Comparison of ENCODE assay signal across 8 cellular contexts in the genomic region with DNA sequence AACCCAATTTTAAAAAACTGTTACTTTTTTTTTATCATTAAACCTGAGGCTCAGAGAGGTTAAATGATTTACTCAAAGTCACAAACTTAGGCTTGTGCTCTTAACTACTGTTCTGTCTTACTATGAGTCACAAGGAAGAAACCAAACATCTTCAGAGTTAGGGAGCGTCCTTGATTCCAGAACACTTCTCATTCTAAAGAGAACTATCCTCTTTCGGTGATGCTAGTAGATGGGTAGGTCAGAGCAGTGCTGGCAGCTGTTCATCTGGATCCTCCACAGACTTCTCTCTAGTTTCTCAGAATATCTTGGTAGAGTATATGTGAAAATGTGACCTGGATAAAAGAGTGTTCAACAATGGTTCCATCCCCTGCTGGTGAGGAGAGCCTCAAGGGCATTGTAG. TPM values are rescaled to one million over a fixed set of nuclear protein-coding genes. Genes with fewer than 3 reads are reported as not detected.
DNase-seq lines count a peak whose midpoint lies in the region; ATAC-seq and TF ChIP-seq lines count a peak whose summit lies in the region.

No MANE protein-coding gene starts in this region.

- peaks cover 23% of the 10 kb centered on the region for H3K4me1 ChIP-seq in colonic mucosa
- H3K4me1 ChIP-seq in parathyroid adenoma, result peaks cover 33% of the 10 kb centered on the region

- peak; percentile 26 for ATAC-seq in HG03565 (IDR thresholded peaks at IDR 0.05; ENCODE audit: unreplicated experiment)

- H3K36me3 ChIP-seq in colonic mucosa (no peaks in the 10 kb centered on the region), parathyroid adenoma (ENCODE audit: control insufficient read depth, insufficient read depth, low read length) (no peaks in the 10 kb centered on the region), WERI-Rb-1 (no peaks in the 10 kb centered on the region)

- H3K79me2 ChIP-seq in parathyroid adenoma, result peaks cover 34% of the 10 kb centered on the region

- H3K9me3 Mint-ChIP-seq in activated CD4-positive, alpha-beta T cell treated with anti-CD3 and anti-CD28 coated beads, Interleukin-2, amount 10 ng/mL, durations not matched to agents 24 days and 14 days, result no peaks in the 10 kb centered on the region

- peak; percentile 70 for DNase-seq in activated CD4-positive, alpha-beta T cell treated with anti-CD3 and anti-CD28 coated beads, Interleukin-2, amount 10 ng/mL, durations not matched to agents 24 days and 14 days
- no peak for DNase-seq in activated CD4-positive, alpha-beta T cell treated with anti-CD3 and anti-CD28 coated beads, Interleukin-2, amount 50 U/mL, for 48 hours
- DNase-seq in colonic mucosa (no peak), GM10266 (ENCODE audit: extremely low spot score) (no peak), NCI-H146 treated with DMSO at 0.1 percent for 48 hours (lab: John Stamatoyannopoulos, UW; ENCODE audit: unreplicated experiment) (no peak), WERI-Rb-1 (no peak)

- H3K4me3 ChIP-seq in colonic mucosa, result no peak overlapping the region
- H3K4me3 ChIP-seq in parathyroid adenoma (ENCODE audit: low read depth, low read length), result no peak overlapping the region
- no peak overlapping the region for H3K4me3 ChIP-seq in WERI-Rb-1 (ENCODE audit: low read depth, low read length)

- H3K4me3 Mint-ChIP-seq in activated CD4-positive, alpha-beta T cell treated with anti-CD3 and anti-CD28 coated beads, Interleukin-2, amount 10 ng/mL, durations not matched to agents 24 days and 14 days, result peak overlapping the region; percentile 96

- H3K9me3 ChIP-seq in colonic mucosa (no peaks in the 10 kb centered on the region), parathyroid adenoma (ENCODE audit: control insufficient read depth, low read length) (no peaks in the 10 kb centered on the region), WERI-Rb-1 (ENCODE audit: severe bottlenecking) (no peaks in the 10 kb centered on the region)

- intact Hi-C loops in activated CD4-positive, alpha-beta T cell treated with anti-CD3 and anti-CD28 coated beads, Interleukin-2, amount 10 ng/mL, durations not matched to agents 24 days and 14 days (cut with micrococcal nuclease), result no loop called here
- intact Hi-C loops in colonic mucosa (cut with DNase I), result no loop called here

- TF ChIP-seq CTCF in colonic mucosa (IDR thresholded peaks at IDR 0.05), result no peak
- no peak for TF ChIP-seq CTCF in parathyroid adenoma (IDR thresholded peaks at IDR 0.05)
- no peak for TF ChIP-seq CTCF in GM10266 (IDR thresholded peaks at IDR 0.05; ENCODE audit: control insufficient read depth, insufficient read depth, low read depth, missing control alignments)
- no peak for TF ChIP-seq CTCF in WERI-Rb-1 (IDR thresholded peaks at IDR 0.05; ENCODE audit: low read depth, low read length)

- peak overlapping the region; percentile 82 for H3K27ac Mint-ChIP-seq in activated CD4-positive, alpha-beta T cell treated with anti-CD3 and anti-CD28 coated beads, Interleukin-2, amount 10 ng/mL, durations not matched to agents 24 days and 14 days

- no peak overlapping the region for H2AFZ ChIP-seq in parathyroid adenoma

- H3K27me3 Mint-ChIP-seq in activated CD4-positive, alpha-beta T cell treated with anti-CD3 and anti-CD28 coated beads, Interleukin-2, amount 10 ng/mL, durations not matched to agents 24 days and 14 days, result no peaks in the 10 kb centered on the region

- H3K4me2 ChIP-seq in parathyroid adenoma (ENCODE audit: low read length), result peak overlapping the region; percentile 35

- peaks cover 53% of the 10 kb centered on the region for H3K36me3 Mint-ChIP-seq in activated CD4-positive, alpha-beta T cell treated with anti-CD3 and anti-CD28 coated beads, Interleukin-2, amount 10 ng/mL, durations not matched to agents 24 days and 14 days (ENCODE audit: low read depth)

- H3K27me3 ChIP-seq in colonic mucosa (no peaks in the 10 kb centered on the region), parathyroid adenoma (ENCODE audit: control insufficient read depth, insufficient read depth, low read length) (no peaks in the 10 kb centered on the region), WERI-Rb-1 (ENCODE audit: insufficient read depth, low read depth, severe bottlenecking) (no peaks in the 10 kb centered on the region)

- H3K9ac ChIP-seq in colonic mucosa (ENCODE audit: low read depth in 2 of 2, low read length in 2 of 2) (peak overlapping the region in 1 of 2 donors; percentile 59), parathyroid adenoma (no peak overlapping the region)

- H3K4me1 Mint-ChIP-seq in activated CD4-positive, alpha-beta T cell treated with anti-CD3 and anti-CD28 coated beads, Interleukin-2, amount 10 ng/mL, durations not matched to agents 24 days and 14 days, result peaks cover 58% of the 10 kb centered on the region

- H3K27ac ChIP-seq in colonic mucosa (peak overlapping the region; percentile 95), parathyroid adenoma (no peak overlapping the region), WERI-Rb-1 (no peak overlapping the region)

RNA-seq across cellular contexts. Expression of a gene that starts 3.3 kb away (rescaled TPM):
- 118 and 122 TPM in 2 replicates for total RNA-seq in activated CD4-positive, alpha-beta T cell treated with anti-CD3 and anti-CD28 coated beads, Interleukin-2, amount 10 ng/mL, durations not matched to agents 24 days and 14 days
- total RNA-seq in colonic mucosa, result 100 to 1,000 TPM in 1 of 2 donors, 10 to 100 TPM in 1; 77.8 to 156 TPM

RNA-seq across cellular contexts. Expression of a gene that starts 7.9 kb away (rescaled TPM):
- total RNA-seq in activated CD4-positive, alpha-beta T cell treated with anti-CD3 and anti-CD28 coated beads, Interleukin-2, amount 10 ng/mL, durations not matched to agents 24 days and 14 days, result 95.3 and 103 TPM in 2 replicates
- 10 to 100 TPM; 57.4 to 59.0 TPM for total RNA-seq in colonic mucosa

RNA-seq across cellular contexts. Expression of a gene that starts 34.4 kb away (rescaled TPM):
- not detected in 2 replicates for total RNA-seq in activated CD4-positive, alpha-beta T cell treated with anti-CD3 and anti-CD28 coated beads, Interleukin-2, amount 10 ng/mL, durations not matched to agents 24 days and 14 days
- total RNA-seq in colonic mucosa, result under 1 TPM in 1 of 2 donors, not detected in 1; 0.11 TPM

RNA-seq across cellular contexts. Expression of a gene that starts 35.9 kb away (rescaled TPM):
- 35.9 and 39.0 TPM in 2 replicates for total RNA-seq in activated CD4-positive, alpha-beta T cell treated with anti-CD3 and anti-CD28 coated beads, Interleukin-2, amount 10 ng/mL, durations not matched to agents 24 days and 14 days
- total RNA-seq in colonic mucosa, result 10 to 100 TPM; 39.0 to 60.2 TPM
